9 cellular contexts compared by ENCODE assay signal in the genomic region with DNA sequence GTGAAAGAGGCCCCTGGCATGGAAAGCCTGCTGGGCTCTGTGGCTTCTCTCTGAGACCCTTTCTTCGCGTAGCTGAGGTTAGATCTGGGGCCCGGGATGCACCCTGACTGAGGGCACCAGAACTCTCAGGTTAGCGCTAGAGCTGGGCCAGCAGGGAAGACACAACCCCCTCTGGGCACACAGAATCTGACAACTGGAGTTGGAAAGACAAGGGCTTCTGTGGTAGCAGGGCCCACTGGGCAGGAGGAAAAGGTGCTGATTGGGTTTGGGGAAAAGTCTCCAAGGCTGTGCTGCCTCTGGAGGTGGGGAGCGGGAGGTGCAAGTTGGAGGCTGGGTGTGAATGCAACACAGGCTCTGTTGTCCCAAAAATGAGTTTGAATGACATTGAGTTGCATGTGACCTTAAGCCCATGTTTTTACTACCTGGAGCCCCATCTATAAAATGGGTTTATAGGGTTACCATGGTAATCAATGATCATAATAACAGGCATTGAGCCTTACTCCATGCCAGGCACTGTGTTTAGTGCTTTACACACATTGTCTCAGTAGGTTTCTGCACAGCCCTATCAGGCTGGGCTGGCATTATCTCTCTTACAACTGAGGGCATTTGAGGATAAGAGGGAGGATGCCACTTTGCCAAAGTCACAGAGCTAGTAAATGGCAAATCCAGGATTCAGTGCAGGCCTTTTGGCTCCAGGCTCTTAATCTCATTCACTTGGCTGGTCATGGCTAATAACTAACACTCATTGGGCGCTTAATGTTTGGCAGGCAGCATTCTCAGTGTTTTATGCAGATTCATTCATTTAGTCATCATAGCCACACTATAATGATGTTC. TPM values are rescaled to one million over a fixed set of nuclear protein-coding genes. Genes with fewer than 3 reads are reported as not detected.
DNase-seq lines count a peak whose midpoint lies in the region; ATAC-seq and TF ChIP-seq lines count a peak whose summit lies in the region.
"Had no signal": no experiment of that assay in that cellular context is flagged by ENCODE, and none has a peak within 500 bp of the region (broad histone marks: within the 10 kb centered on the region; RNA-seq: fewer than 3 reads in every experiment).

No MANE protein-coding gene starts in this region.

- POLR2A ChIA-PET in T-cell (lab: Charles Lee), result no interaction called here

- 88 to 92% methylated on average over 6 of the region's 6 CpGs for WGBS in testis, 2 donors

- no peaks in the 10 kb centered on the region for H3K9me3 ChIP-seq in testis

- H3K36me3 ChIP-seq in testis (ENCODE audit: low read depth, missing control alignments), result no peaks in the 10 kb centered on the region

- ATAC-seq in T-cell (replicated peaks in 1 of 4), result peak in 3 of 4 experiments; percentile 50 to 59 (median 53)

- no peaks in the 10 kb centered on the region for H3K36me3 Mint-ChIP-seq in T-cell
- no peaks in the 10 kb centered on the region for H3K36me3 Mint-ChIP-seq in glutamatergic neuron (ENCODE audit: unreplicated experiment)
- H3K36me3 Mint-ChIP-seq: activated naive CD4-positive, alpha-beta T cell treated with anti-CD3 and anti-CD28 coated beads, Interleukin-2, amount 50 U/mL, for 24 hours had no signal

- H3K4me3 Mint-ChIP-seq in T-cell (no peak overlapping the region), glutamatergic neuron (ENCODE audit: unreplicated experiment) (no peak overlapping the region)
- H3K4me3 Mint-ChIP-seq: activated naive CD4-positive, alpha-beta T cell treated with anti-CD3 and anti-CD28 coated beads, Interleukin-2, amount 50 U/mL, for 24 hours had no signal

- TF ChIP-seq CTCF in glutamatergic neuron (IDR thresholded peaks at IDR 0.05; ENCODE audit: partially characterized antibody, unreplicated experiment), result peak; percentile 53
- peak in 2 of 3 experiments; percentile 12 to 46 for TF ChIP-seq CTCF in testis (IDR thresholded peaks at IDR 0.05)

- peaks cover 0 to 11% (median 3%) of the 10 kb centered on the region in 3 donors for H3K4me1 Mint-ChIP-seq in T-cell
- no peaks in the 10 kb centered on the region for H3K4me1 Mint-ChIP-seq in glutamatergic neuron (ENCODE audit: low read depth, unreplicated experiment)

- no peak overlapping the region for H3K4me3 ChIP-seq in testis

- H3K9me3 Mint-ChIP-seq in T-cell (no peaks in the 10 kb centered on the region), glutamatergic neuron (ENCODE audit: unreplicated experiment) (no peaks in the 10 kb centered on the region)
- H3K9me3 Mint-ChIP-seq: activated naive CD4-positive, alpha-beta T cell treated with anti-CD3 and anti-CD28 coated beads, Interleukin-2, amount 50 U/mL, for 24 hours had no signal

- CTCF ChIA-PET in T-cell (lab: Charles Lee), result interaction anchor here in 1 of 2 donors (0.6 kb wide), 1 partner anchor 16 kb away, joined by 4 read pairs; no protein-coding TSS in a partner anchor

- DNase-seq in stimulated activated CD4-positive, alpha-beta T cell treated with anti-CD3 and anti-CD28 coated beads, Interleukin-4, amount 100 ng/mL, for 24 hours, result peak; percentile 20
- DNase-seq in stimulated activated CD4-positive, alpha-beta T cell treated with anti-CD3 and anti-CD28 coated beads, Interleukin-4, amount 100 ng/mL, for 1 hour, result no peak
- DNase-seq in T-cell (peak in 2 of 34 experiments; percentile 7 to 13), glutamatergic neuron (no peak), testis (no peak), HuH-7 (ENCODE audit: low spot score) (no peak), NCI-H2029 (lab: John Stamatoyannopoulos, UW) (no peak), GDM1 (lab: John Stamatoyannopoulos, UW) (no peak)

- H3K27ac Mint-ChIP-seq in T-cell (peak overlapping the region in 1 of 2 donors; percentile 56), glutamatergic neuron (ENCODE audit: unreplicated experiment) (no peak overlapping the region)
- H3K27ac Mint-ChIP-seq: activated naive CD4-positive, alpha-beta T cell treated with anti-CD3 and anti-CD28 coated beads, Interleukin-2, amount 50 U/mL, for 24 hours had no signal

- no peaks in the 10 kb centered on the region for H3K4me1 ChIP-seq in testis

- intact Hi-C loops in testis (cut with DNase I; ENCODE audit: low total_unique reads), result no loop called here

- TF ChIP-seq POLR2A in testis (IDR thresholded peaks at IDR 0.05), result no peak

- H3K27ac ChIP-seq in testis, result no peak overlapping the region

- H3K27me3 ChIP-seq in testis, result no peaks in the 10 kb centered on the region

- H3K27me3 Mint-ChIP-seq in T-cell (no peaks in the 10 kb centered on the region), glutamatergic neuron (ENCODE audit: unreplicated experiment) (no peaks in the 10 kb centered on the region)
- H3K27me3 Mint-ChIP-seq: activated naive CD4-positive, alpha-beta T cell treated with anti-CD3 and anti-CD28 coated beads, Interleukin-2, amount 50 U/mL, for 24 hours had no signal

RNA-seq across cellular contexts. Expression of a gene that starts 9.5 kb away (rescaled TPM):
- total RNA-seq in T-cell, result 10 to 100 TPM in 3 of 5 donors, 1 to 10 TPM in 2; 4.0 to 12.3 (median 11.3) TPM
- total RNA-seq in glutamatergic neuron (ENCODE audit: unreplicated experiment), result 1.9 TPM
- 10 to 100 TPM; 67.9 to 76.7 TPM for total RNA-seq in testis
- polyA plus RNA-seq in testis (ENCODE audit: insufficient read depth, low read depth, low replicate concordance), result 317 TPM

RNA-seq across cellular contexts. Expression of a gene that starts 16.1 kb away (rescaled TPM):
- total RNA-seq in T-cell, result 1 to 10 TPM; 2.3 to 4.2 (median 2.7) TPM
- total RNA-seq in glutamatergic neuron (ENCODE audit: unreplicated experiment), result 32.4 TPM
- total RNA-seq in testis, result 10 to 100 TPM; 65.0 to 94.9 TPM
- 75.3 TPM for polyA plus RNA-seq in testis (ENCODE audit: insufficient read depth, low read depth, low replicate concordance)

Comparison
In these comparisons a context has a peak if more than half of its experiments do, and no peak if none do; other contexts are left out.
1. RNA of a gene that starts 9.5 kb away (total RNA-seq): 67.9 to 76.7 TPM in testis; 4.0 to 12.3 TPM in T-cell and 1.9 TPM in glutamatergic neuron (single experiment); every median in the first group is over 4 times any median in the second.